18 cellular contexts compared by ENCODE assay signal in the genomic region with DNA sequence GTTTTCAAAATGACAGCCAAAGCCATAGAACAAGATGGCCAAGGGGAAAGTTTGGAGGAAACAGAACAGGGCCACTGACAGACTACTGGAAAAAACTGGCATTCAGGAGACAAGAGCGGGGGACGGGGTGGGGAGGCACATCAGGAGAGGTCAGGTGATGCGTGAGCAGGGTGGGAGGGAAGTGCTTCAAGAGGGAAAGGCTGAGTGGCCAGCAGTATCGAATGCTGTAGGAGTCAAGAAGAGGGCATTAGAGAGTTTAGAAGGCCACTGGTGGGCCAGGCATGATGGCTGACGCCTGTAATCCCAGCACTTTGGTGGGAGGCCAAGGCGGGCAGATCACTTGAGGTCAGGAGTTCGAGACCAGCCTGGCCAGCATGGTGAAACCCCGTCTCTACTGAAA. TPM values are rescaled to one million over a fixed set of nuclear protein-coding genes. Genes with fewer than 3 reads are reported as not detected.
DNase-seq lines count a peak whose midpoint lies in the region; TF ChIP-seq lines count a peak whose summit lies in the region.
"Had no signal": no experiment of that assay in that cellular context is flagged by ENCODE, and none has a peak within 500 bp of the region (broad histone marks: within the 10 kb centered on the region; RNA-seq: fewer than 3 reads in every experiment).

No MANE protein-coding gene starts in this region.

- peaks cover 0 to 15% of the 10 kb centered on the region in 2 experiments for H3K4me1 ChIP-seq in trophoblast cell (ENCODE audit: control insufficient read depth in 1 of 2, insufficient read depth in 2 of 2, low read length in 2 of 2)

- no peak for TF ChIP-seq CTCF in endothelial cell (IDR thresholded peaks at IDR 0.05; ENCODE audit: unreplicated experiment)

- H2BK120ac ChIP-seq in trophoblast cell (ENCODE audit: insufficient read depth, low read length, poor library complexity), result no peak overlapping the region

- H3K18ac ChIP-seq in trophoblast cell (ENCODE audit: low read length), result no peak overlapping the region

- H4K91ac ChIP-seq in trophoblast cell (ENCODE audit: low read depth, low read length), result no peak overlapping the region

- no peak for DNase-seq in activated CD4-positive, alpha-beta T cell treated with anti-CD3 and anti-CD28 coated beads, Interleukin-2, amount 10 ng/mL, durations not matched to agents 24 days and 14 days
- no peak for DNase-seq in activated CD4-positive, alpha-beta T cell treated with anti-CD3 and anti-CD28 coated beads, Interleukin-2, amount 50 U/mL, for 4 hours
- no peak for DNase-seq in endothelial cell (ENCODE audit: low spot score)
- DNase-seq in trophoblast cell, result no peak
- no peak for DNase-seq in mucosa of gallbladder (ENCODE audit: low spot score)
- DNase-seq in A172 (ENCODE audit: low spot score), result no peak
- DNase-seq in NCI-H2227 (lab: John Stamatoyannopoulos, UW; ENCODE audit: unreplicated experiment), result no peak
- DNase-seq: activated CD4-positive, alpha-beta T cell treated with anti-CD3 and anti-CD28 coated beads, Interleukin-2, amount 50 U/mL, for 1 hour; C1 segment of cervical spinal cord; DND-41; immature natural killer cell; NCI-H1930; ovary; upper lobe of right lung had no signal

- no peak overlapping the region for H3K9ac ChIP-seq in trophoblast cell (ENCODE audit: low read length)

- no peak overlapping the region for H3K4me3 Mint-ChIP-seq in activated CD4-positive, alpha-beta T cell treated with anti-CD3 and anti-CD28 coated beads, Interleukin-2, amount 10 ng/mL, durations not matched to agents 24 days and 14 days
- H3K4me3 Mint-ChIP-seq in IgD-negative memory B cell (no peak overlapping the region), endothelial cell (ENCODE audit: unreplicated experiment) (peak overlapping the region; percentile 35)
- H3K4me3 Mint-ChIP-seq: immature natural killer cell had no signal

- peaks cover 52% of the 10 kb centered on the region for H3K4me1 Mint-ChIP-seq in activated CD4-positive, alpha-beta T cell treated with anti-CD3 and anti-CD28 coated beads, Interleukin-2, amount 10 ng/mL, durations not matched to agents 24 days and 14 days
- H3K4me1 Mint-ChIP-seq in IgD-negative memory B cell (peaks cover 34 to 50% (median 35%) of the 10 kb centered on the region in 3 donors), endothelial cell (ENCODE audit: unreplicated experiment) (peaks cover 65% of the 10 kb centered on the region)

- no peak overlapping the region for H3K14ac ChIP-seq in trophoblast cell (ENCODE audit: low read length)

- no peaks in the 10 kb centered on the region for H3K9me3 ChIP-seq in trophoblast cell (ENCODE audit: insufficient read depth, low read depth, low read length)
- H3K9me3 ChIP-seq: ovary, upper lobe of right lung had no signal

- no peaks in the 10 kb centered on the region for H3K27me3 Mint-ChIP-seq in activated CD4-positive, alpha-beta T cell treated with anti-CD3 and anti-CD28 coated beads, Interleukin-2, amount 10 ng/mL, durations not matched to agents 24 days and 14 days
- no peaks in the 10 kb centered on the region for H3K27me3 Mint-ChIP-seq in IgD-negative memory B cell
- H3K27me3 Mint-ChIP-seq in endothelial cell (ENCODE audit: unreplicated experiment), result peaks cover 14% of the 10 kb centered on the region

- peak overlapping the region; percentile 39 for H3K27ac Mint-ChIP-seq in activated CD4-positive, alpha-beta T cell treated with anti-CD3 and anti-CD28 coated beads, Interleukin-2, amount 10 ng/mL, durations not matched to agents 24 days and 14 days
- H3K27ac Mint-ChIP-seq in IgD-negative memory B cell (peak overlapping the region in 2 of 3 donors; percentile 65 to 73), endothelial cell (ENCODE audit: unreplicated experiment) (peak overlapping the region; percentile 87)

- H3K27ac ChIP-seq in trophoblast cell (ENCODE audit: low read depth, low read length), result no peak overlapping the region
- H3K27ac ChIP-seq: coronary artery, epithelial cell of prostate, ovary, SK-N-MC, upper lobe of right lung had no signal

- H4K12ac ChIP-seq in trophoblast cell (ENCODE audit: low read depth, low read length), result no peak overlapping the region

- no peaks in the 10 kb centered on the region for H3K9me3 Mint-ChIP-seq in activated CD4-positive, alpha-beta T cell treated with anti-CD3 and anti-CD28 coated beads, Interleukin-2, amount 10 ng/mL, durations not matched to agents 24 days and 14 days
- H3K9me3 Mint-ChIP-seq in IgD-negative memory B cell (no peaks in the 10 kb centered on the region), endothelial cell (ENCODE audit: unreplicated experiment) (no peaks in the 10 kb centered on the region)
- H3K9me3 Mint-ChIP-seq: immature natural killer cell had no signal

- WGBS in trophoblast cell (ENCODE audit: extremely low coverage, insufficient coverage, insufficient read length), result no CpG with 5 or more reads among the region's 8 CpGs

- H3K4me2 ChIP-seq in trophoblast cell (ENCODE audit: low read length), result no peak overlapping the region

- intact Hi-C loops in activated CD4-positive, alpha-beta T cell treated with anti-CD3 and anti-CD28 coated beads, Interleukin-2, amount 10 ng/mL, durations not matched to agents 24 days and 14 days (cut with micrococcal nuclease), result no loop called here

- H2AFZ ChIP-seq in trophoblast cell (ENCODE audit: insufficient read depth, low read length, poor library complexity), result no peak overlapping the region

- peak overlapping the region; percentile 23 for H3K4ac ChIP-seq in trophoblast cell (ENCODE audit: low read depth, low read length)

- no peak overlapping the region for H3K4me3 ChIP-seq in trophoblast cell (ENCODE audit: low read depth, low read length)
- H3K4me3 ChIP-seq: coronary artery, ovary, SK-N-MC, upper lobe of right lung had no signal

- no peak overlapping the region for H3K23ac ChIP-seq in trophoblast cell (ENCODE audit: low read length)

- no peaks in the 10 kb centered on the region for H3K79me1 ChIP-seq in trophoblast cell (ENCODE audit: low read length)

- H2AK5ac ChIP-seq in trophoblast cell (ENCODE audit: low read length), result no peak overlapping the region

- peaks cover 19 to 22% of the 10 kb centered on the region in 2 experiments for H3K36me3 ChIP-seq in trophoblast cell (ENCODE audit: control insufficient read depth in 1 of 2, insufficient read depth in 2 of 2, low read length in 2 of 2)
- H3K36me3 ChIP-seq: ovary had no signal

- H2BK12ac ChIP-seq in trophoblast cell (ENCODE audit: low read length), result no peak overlapping the region

- no peaks in the 10 kb centered on the region for H3K27me3 ChIP-seq in trophoblast cell (ENCODE audit: insufficient read depth, low read length)
- H3K27me3 ChIP-seq: ovary, upper lobe of right lung had no signal

- peaks cover 59% of the 10 kb centered on the region for H3K36me3 Mint-ChIP-seq in activated CD4-positive, alpha-beta T cell treated with anti-CD3 and anti-CD28 coated beads, Interleukin-2, amount 10 ng/mL, durations not matched to agents 24 days and 14 days (ENCODE audit: low read depth)
- H3K36me3 Mint-ChIP-seq in IgD-negative memory B cell (peaks cover 4% of the 10 kb centered on the region), endothelial cell (ENCODE audit: low read depth, unreplicated experiment) (peaks cover 26% of the 10 kb centered on the region)

- H2BK5ac ChIP-seq in trophoblast cell (ENCODE audit: low read depth, low read length, poor library complexity), result no peak overlapping the region

- no peaks in the 10 kb centered on the region for H3K79me2 ChIP-seq in trophoblast cell (ENCODE audit: control insufficient read depth, insufficient read depth, low read length, poor library complexity)

- H4K8ac ChIP-seq in trophoblast cell (ENCODE audit: low read depth, low read length), result no peak overlapping the region

RNA-seq across cellular contexts. Expression of gene GTPBP1, which starts 8.2 kb away (rescaled TPM):
- total RNA-seq in activated CD4-positive, alpha-beta T cell treated with anti-CD3 and anti-CD28 coated beads, Interleukin-2, amount 10 ng/mL, durations not matched to agents 24 days and 14 days, result 102 and 103 TPM in 2 replicates
- 46.7 TPM for polyA plus RNA-seq in IgD-negative memory B cell
- 44.5 TPM for total RNA-seq in endothelial cell (ENCODE audit: unreplicated experiment)
- 21.0 and 21.1 TPM in 2 replicates for polyA plus RNA-seq in trophoblast cell (2013)
- total RNA-seq in mucosa of gallbladder, result 67.1 TPM
- 8.3 and 16.1 TPM in 2 replicates for total RNA-seq in A172 (2014; rRNA removed; shearing (Covaris generic))

RNA-seq across cellular contexts. Expression of gene JOSD1, which starts 13.2 kb away (rescaled TPM):
- 90.4 and 93.8 TPM in 2 replicates for total RNA-seq in activated CD4-positive, alpha-beta T cell treated with anti-CD3 and anti-CD28 coated beads, Interleukin-2, amount 10 ng/mL, durations not matched to agents 24 days and 14 days
- 5.4 TPM for polyA plus RNA-seq in IgD-negative memory B cell
- total RNA-seq in endothelial cell (ENCODE audit: unreplicated experiment) (49.6 TPM), mucosa of gallbladder (75.4 TPM)
- polyA plus RNA-seq in trophoblast cell (2013), result 26.0 and 27.0 TPM in 2 replicates
- 43.3 and 44.5 TPM in 2 replicates for total RNA-seq in A172 (2014; rRNA removed; shearing (Covaris generic))

RNA-seq across cellular contexts. Expression of gene TOMM22, which starts 32.2 kb away (rescaled TPM):
- total RNA-seq in activated CD4-positive, alpha-beta T cell treated with anti-CD3 and anti-CD28 coated beads, Interleukin-2, amount 10 ng/mL, durations not matched to agents 24 days and 14 days, result 169 and 172 TPM in 2 replicates
- 67.0 TPM for polyA plus RNA-seq in IgD-negative memory B cell
- 108 TPM for total RNA-seq in endothelial cell (ENCODE audit: unreplicated experiment)
- 46.2 and 47.0 TPM in 2 replicates for polyA plus RNA-seq in trophoblast cell (2013)
- total RNA-seq in mucosa of gallbladder, result 52.7 TPM
- 58.0 and 67.7 TPM in 2 replicates for total RNA-seq in A172 (2014; rRNA removed; shearing (Covaris generic))

RNA-seq across cellular contexts. Expression of gene SUN2, which starts 41.9 kb away (rescaled TPM):
- total RNA-seq in activated CD4-positive, alpha-beta T cell treated with anti-CD3 and anti-CD28 coated beads, Interleukin-2, amount 10 ng/mL, durations not matched to agents 24 days and 14 days, result 124 and 128 TPM in 2 replicates
- polyA plus RNA-seq in IgD-negative memory B cell, result 206 TPM
- 74.4 TPM for total RNA-seq in endothelial cell (ENCODE audit: unreplicated experiment)
- polyA plus RNA-seq in trophoblast cell (2013), result 40.8 and 42.4 TPM in 2 replicates
- total RNA-seq in mucosa of gallbladder, result 129 TPM
- 61.3 and 77.4 TPM in 2 replicates for total RNA-seq in A172 (2014; rRNA removed; shearing (Covaris generic))

RNA-seq across cellular contexts. Expression of gene CBY1, which starts 57.5 kb away (rescaled TPM):
- 8.4 and 13.3 TPM in 2 replicates for total RNA-seq in activated CD4-positive, alpha-beta T cell treated with anti-CD3 and anti-CD28 coated beads, Interleukin-2, amount 10 ng/mL, durations not matched to agents 24 days and 14 days
- polyA plus RNA-seq in IgD-negative memory B cell, result 4.9 TPM
- total RNA-seq in endothelial cell (ENCODE audit: unreplicated experiment), result 29.7 TPM
- polyA plus RNA-seq in trophoblast cell (2013), result 28.4 and 29.0 TPM in 2 replicates
- 43.2 TPM for total RNA-seq in mucosa of gallbladder
- total RNA-seq in A172 (2014; rRNA removed; shearing (Covaris generic)), result 15.9 and 25.9 TPM in 2 replicates
